8 cellular contexts compared by ENCODE assay signal in genomic region chr14:49769581-49770211, GRCh38. TPM values are rescaled to one million over a fixed set of nuclear protein-coding genes. Genes with fewer than 3 reads are reported as not detected.
DNase-seq lines count a peak whose midpoint lies in the region; ATAC-seq and TF ChIP-seq lines count a peak whose summit lies in the region.

No MANE protein-coding gene starts in this region.

- TF ChIP-seq CTCF in WERI-Rb-1 (IDR thresholded peaks at IDR 0.05; ENCODE audit: low read depth, low read length), result no peak
- TF ChIP-seq CTCF in smooth muscle cell (IDR thresholded peaks at IDR 0.05; ENCODE audit: borderline replicate concordance, insufficient read depth, poor library complexity, severe bottlenecking), result no peak

- H3K4me3 ChIP-seq in WERI-Rb-1 (ENCODE audit: low read depth, low read length) (peak overlapping the region; percentile 97), right cardiac atrium (ENCODE audit: low read length) (peak overlapping the region; percentile 90), smooth muscle cell (peak overlapping the region; percentile 97)

- intact Hi-C loops in right cardiac atrium (cut with DNase I), result loop anchor here in 2 of 4 donors (10.0 kb wide), 1 partner anchor 135 kb away; the partner anchor contains the start of gene DNAAF2 (in 2 of the 2)

- H3K4me1 ChIP-seq in right cardiac atrium (ENCODE audit: control insufficient read depth, insufficient read depth, low read length) (peaks cover 4% of the 10 kb centered on the region), smooth muscle cell (ENCODE audit: low read depth) (peaks cover 5% of the 10 kb centered on the region)

- H3K27ac ChIP-seq in WERI-Rb-1, result peak overlapping the region; percentile 94
- no peak overlapping the region for H3K27ac ChIP-seq in right cardiac atrium (ENCODE audit: low read length)
- H3K27ac ChIP-seq in smooth muscle cell (ENCODE audit: low read depth), result peak overlapping the region; percentile 94

- peak overlapping the region; percentile 97 for H3K9ac ChIP-seq in smooth muscle cell (ENCODE audit: low read depth)

- H2AFZ ChIP-seq in smooth muscle cell (ENCODE audit: low read depth), result no peak overlapping the region

- peak; percentile 51 to 56 for DNase-seq in NCI-H524 (lab: John Stamatoyannopoulos, UW)
- DNase-seq in NCI-H524 treated with DMSO at 0.1 percent for 48 hours (lab: John Stamatoyannopoulos, UW), result no peak
- peak; percentile 62 for DNase-seq in WERI-Rb-1
- peak in 1 of 3 donors; percentile 55 for DNase-seq in right cardiac atrium
- DNase-seq in smooth muscle cell (lab: John Stamatoyannopoulos, UW; ENCODE audit: unreplicated experiment), result no peak
- no peak for DNase-seq in NCI-H1048 (lab: John Stamatoyannopoulos, UW)
- no peak for DNase-seq in activated effector memory CD4-positive, alpha-beta T cell treated with Interleukin-2 at 50 U/mL for 16 hours

- ATAC-seq in right cardiac atrium, result no peak
- no peak for ATAC-seq in HG03135 (IDR thresholded peaks at IDR 0.05; ENCODE audit: unreplicated experiment)

- H3K79me2 ChIP-seq in smooth muscle cell (ENCODE audit: low read depth), result peaks cover 42% of the 10 kb centered on the region

- H3K9me3 ChIP-seq in WERI-Rb-1 (ENCODE audit: severe bottlenecking), result no peaks in the 10 kb centered on the region
- no peaks in the 10 kb centered on the region for H3K9me3 ChIP-seq in right cardiac atrium (ENCODE audit: control insufficient read depth, low read length)
- H3K9me3 ChIP-seq in smooth muscle cell (replicated peaks; ENCODE audit: low read depth), result no peaks in the 10 kb centered on the region

- H3F3A ChIP-seq in smooth muscle cell (ENCODE audit: low read depth), result peaks cover 7% of the 10 kb centered on the region

- H3K27me3 ChIP-seq in WERI-Rb-1 (ENCODE audit: insufficient read depth, low read depth, severe bottlenecking), result no peaks in the 10 kb centered on the region
- no peaks in the 10 kb centered on the region for H3K27me3 ChIP-seq in right cardiac atrium (ENCODE audit: control insufficient read depth, insufficient read depth)
- H3K27me3 ChIP-seq in smooth muscle cell (ENCODE audit: low read depth), result no peaks in the 10 kb centered on the region

- 77% methylated on average over 15 of the region's 15 CpGs for WGBS in right cardiac atrium
- 49% methylated on average over 15 of the region's 15 CpGs for WGBS in smooth muscle cell (ENCODE audit: low lambda C conversion rate)

- H4K20me1 ChIP-seq in smooth muscle cell (ENCODE audit: low read depth), result peaks cover 9% of the 10 kb centered on the region

- H3K4me2 ChIP-seq in smooth muscle cell, result peak overlapping the region; percentile 87

- H3K36me3 ChIP-seq in WERI-Rb-1 (peaks cover 8% of the 10 kb centered on the region), smooth muscle cell (ENCODE audit: low read depth) (no peaks in the 10 kb centered on the region)

RNA-seq across cellular contexts. Expression of gene KLHDC2, which starts 1.7 kb away (rescaled TPM):
- total RNA-seq in right cardiac atrium (10 to 100 TPM; 71.5 to 91.9 (median 74.1) TPM), smooth muscle cell (52.0 and 72.1 TPM in 2 replicates)
- polyA plus RNA-seq in right cardiac atrium (77.3 TPM), smooth muscle cell (78.3 and 88.9 TPM in 2 replicates)

Comparison
In these comparisons a context has a peak if more than half of its experiments do, and no peak if none do; other contexts are left out.
1. DNase-seq: peak in NCI-H524 (2 of 2) and WERI-Rb-1 (single experiment); none in NCI-H524 treated with DMSO at 0.1 percent for 48 hours (single experiment), smooth muscle cell (single experiment), NCI-H1048 (single experiment) and activated effector memory CD4-positive, alpha-beta T cell treated with Interleukin-2 at 50 U/mL for 16 hours (single experiment).
2. Peak in every context shown above with its lines, with median percentiles within 50 percentile points of each other: H3K4me3 ChIP-seq.